16 cellular contexts compared by ENCODE assay signal in genomic region chr14:67567654-67568053, GRCh38. TPM values are rescaled to one million over a fixed set of nuclear protein-coding genes. Genes with fewer than 3 reads are reported as not detected.
DNase-seq lines count a peak whose midpoint lies in the region; ATAC-seq and TF ChIP-seq lines count a peak whose summit lies in the region.
"Had no signal": no experiment of that assay in that cellular context is flagged by ENCODE, and none has a peak within 500 bp of the region (broad histone marks: within the 10 kb centered on the region; RNA-seq: fewer than 3 reads in every experiment).

No MANE protein-coding gene starts in this region.

- no peaks in the 10 kb centered on the region for H3K36me3 ChIP-seq in gastrocnemius medialis
- 0 out of 2 replicates have a peak, but pooled peaks cover 3% of the 10 kb centered on the region for H3K36me3 ChIP-seq in HAP-1 (replicated peaks)
- H3K36me3 ChIP-seq: left lung had no signal

- no peak overlapping the region for H3K4me3 ChIP-seq in gastrocnemius medialis
- no peak overlapping the region for H3K4me3 ChIP-seq in HAP-1
- H3K4me3 ChIP-seq: GM23338, left lung had no signal

- DNase-seq in G401 (ENCODE audit: low spot score) (peak; percentile 43), islet precursor cell (peak; percentile 49), gastrocnemius medialis (peak in 1 of 2 donors; percentile 30), UCSD-AML1 (lab: John Stamatoyannopoulos, UW; ENCODE audit: unreplicated experiment) (no peak), HAP-1 (ENCODE audit: low spot score in 2 of 2) (no peak)
- DNase-seq in stimulated activated naive CD4-positive, alpha-beta T cell (lab: John Stamatoyannopoulos, UW), result no peak
- DNase-seq: activated CD4-positive, alpha-beta T cell treated with anti-CD3 and anti-CD28 coated beads for 1 hour; activated CD8-positive, alpha-beta memory T cell treated with anti-CD3 and anti-CD28 coated beads, Interleukin-2, amount 50 U/mL, for 4 hours; COR-L47; effector memory CD4-positive, alpha-beta T cell; left lung; NCI-H1417 treated with DMSO at 0.1 percent for 48 hours; Right ventricle myocardium superior had no signal

- ATAC-seq in gastrocnemius medialis (peak; percentile 18 to 34), HG02588 (IDR thresholded peaks at IDR 0.05; ENCODE audit: unreplicated experiment) (no peak)
- ATAC-seq: GM23338, left lung had no signal

- H3K27ac ChIP-seq in VCaP (0 out of 2 replicates have a peak overlapping the region, but pooled peaks have one; percentile 3), gastrocnemius medialis (no peak overlapping the region)
- H3K27ac ChIP-seq: left lung had no signal

- intact Hi-C loops in gastrocnemius medialis (cut with DNase I; ENCODE audit: low total_unique reads), result no loop called here

- H3K9me3 ChIP-seq in gastrocnemius medialis, result no peaks in the 10 kb centered on the region
- H3K9me3 ChIP-seq in HAP-1, result no peaks in the 10 kb centered on the region
- H3K9me3 ChIP-seq: left lung had no signal

- H3K27me3 ChIP-seq in gastrocnemius medialis, result no peaks in the 10 kb centered on the region
- no peaks in the 10 kb centered on the region for H3K27me3 ChIP-seq in HAP-1 (ENCODE audit: low read depth)
- H3K27me3 ChIP-seq: left lung had no signal

- TF ChIP-seq POLR2A in gastrocnemius medialis (IDR thresholded peaks at IDR 0.05), result no peak

- TF ChIP-seq CTCF in VCaP (conservative IDR thresholded peaks at IDR 0.05) (no peak), gastrocnemius medialis (IDR thresholded peaks at IDR 0.05 in 4 of 5, conservative IDR thresholded peaks at IDR 0.05 in 1 of 5) (no peak)

- peaks cover 7 to 10% of the 10 kb centered on the region in 2 donors for H3K4me1 ChIP-seq in gastrocnemius medialis
- H3K4me1 ChIP-seq in HAP-1, result peaks cover 13% of the 10 kb centered on the region
- H3K4me1 ChIP-seq: left lung had no signal

- in situ Hi-C loops in G401 (cut with HindIII; ENCODE audit: low sequenced_read_pairs) (no loop called here), gastrocnemius medialis (cut with MboI; ENCODE audit: low sequenced_read_pairs in 4 of 4) (loop anchor here in 3 of 4 donors (5.0 to 10.0 kb wide), 3 partner anchors 40 to 143 kb away; no protein-coding TSS in a partner anchor), HAP-1 (cut with MboI; ENCODE audit: low sequenced_read_pairs) (no loop called here)

RNA-seq across cellular contexts. Expression of gene PIGH, which starts 32.4 kb away (rescaled TPM):
- total RNA-seq in G401 (2014; rRNA removed; shearing (Covaris generic)), result 41.4 and 51.4 TPM in 2 replicates
- total RNA-seq in gastrocnemius medialis, result 10 to 100 TPM; 27.8 to 48.5 (median 35.3) TPM

RNA-seq across cellular contexts. Expression of gene PLEKHH1, which starts 34.6 kb away (rescaled TPM):
- total RNA-seq in G401 (2014; rRNA removed; shearing (Covaris generic)), result 4.8 and 8.6 TPM in 2 replicates
- total RNA-seq in gastrocnemius medialis, result 1 to 10 TPM in 3 of 4 donors, under 1 TPM in 1; 0.75 to 3.4 (median 2.5) TPM

RNA-seq across cellular contexts. Expression of gene ARG2, which starts 52.1 kb away (rescaled TPM):
- 82.0 and 91.5 TPM in 2 replicates for total RNA-seq in G401 (2014; rRNA removed; shearing (Covaris generic))
- total RNA-seq in gastrocnemius medialis, result 100 to 1,000 TPM in 2 of 4 donors, 1 to 10 TPM in 2; 4.0 to 662 (median 152) TPM

Comparison
In these comparisons a context has a peak if more than half of its experiments do, and no peak if none do; other contexts are left out.
1. DNase-seq: peak in G401 (single experiment) and islet precursor cell (single experiment); none in UCSD-AML1 (single experiment), HAP-1 (0 of 2) and stimulated activated naive CD4-positive, alpha-beta T cell (0 of 6).
2. in situ Hi-C loops: an anchor here in gastrocnemius medialis (5.0 to 10.0 kb wide); none called in G401 and HAP-1.